1 cellular context compared by ENCODE assay signal in the genomic region with DNA sequence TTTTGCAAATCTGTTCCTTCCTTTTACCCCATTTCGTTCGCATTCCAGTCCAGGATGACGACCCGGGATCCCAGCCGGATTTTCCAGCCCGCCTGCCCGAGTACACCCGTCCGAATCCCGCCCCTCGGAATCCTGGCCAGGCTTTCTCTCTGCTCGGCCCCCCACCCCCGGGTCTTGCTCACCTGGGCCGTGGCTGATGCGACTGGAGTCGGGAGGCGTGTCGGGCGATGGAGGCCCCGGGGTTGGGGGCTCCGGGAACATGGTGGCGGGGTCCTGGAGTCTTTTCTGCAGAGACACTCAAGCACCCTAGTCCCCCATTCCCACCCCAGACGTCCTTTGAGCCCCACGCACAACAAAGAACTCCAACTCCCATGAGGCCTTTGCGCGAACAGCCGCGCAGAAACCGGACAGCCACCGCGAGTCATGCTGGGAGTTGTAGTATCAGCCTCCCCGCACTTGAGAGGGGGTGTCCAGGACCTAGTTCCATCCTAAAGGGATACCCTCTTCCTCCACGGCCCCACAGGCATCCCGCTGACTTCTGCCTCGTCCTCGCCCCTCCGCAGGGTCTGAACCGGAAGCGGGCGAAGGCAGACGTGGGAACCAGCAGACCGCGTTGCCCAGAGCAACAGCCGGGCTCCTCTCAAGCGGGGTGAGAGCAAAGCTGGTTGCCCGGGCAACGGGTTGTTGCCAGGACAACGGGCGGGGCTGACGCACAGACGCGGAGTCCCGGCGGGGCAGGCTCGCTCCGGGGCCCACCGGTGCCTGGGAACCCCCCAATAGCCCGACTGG.
TF ChIP-seq lines count a peak whose summit lies in the region.

No MANE protein-coding gene starts in this region.

TF ChIP-seq in HepG2, 621 proteins besides CTCF, POLR2A, EP300 and RAD21 (continues in another document):
- peak; percentile 94 for TF ChIP-seq U2AF2 (IDR thresholded peaks at IDR 0.05; ENCODE audit: low read depth, low read length)
- 0 out of 2 replicates have a peak, but pooled peaks have one; percentile 5 for TF ChIP-seq TARDBP (CRISPR knock-in tag; IDR thresholded peaks at IDR 0.05)
- peak; percentile 100 for TF ChIP-seq RBM22 (optimal IDR thresholded peaks at IDR 0.05; ENCODE audit: low read length)
- peak; percentile 35; the same call in 1 of the 2 replicates for TF ChIP-seq NRL (CRISPR knock-in tag; IDR thresholded peaks at IDR 0.05; ENCODE audit: borderline replicate concordance)
- TF ChIP-seq ZNF629 (CRISPR knock-in tag; conservative IDR thresholded peaks at IDR 0.05), result no peak
- TF ChIP-seq ADNP (CRISPR knock-in tag; IDR thresholded peaks at IDR 0.05), result no peak
- no peak for TF ChIP-seq MEIS2 (CRISPR knock-in tag; IDR thresholded peaks at IDR 0.05)
- peak; percentile 99 for TF ChIP-seq RFX1 (IDR thresholded peaks at IDR 0.05)
- TF ChIP-seq TGIF2 (CRISPR knock-in tag; IDR thresholded peaks at IDR 0.05), result 0 out of 2 replicates have a peak, but pooled peaks have one; percentile 27
- TF ChIP-seq YY1 (IDR thresholded peaks at IDR 0.05; ENCODE audit: insufficient read depth, insufficient replicate concordance, low read depth, low read length), result peak; percentile 44
- TF ChIP-seq RFX3 (CRISPR knock-in tag; IDR thresholded peaks at IDR 0.05), result peak; percentile 95
- 0 out of 2 replicates have a peak, but pooled peaks have one; percentile 52 for TF ChIP-seq REL (CRISPR knock-in tag; conservative IDR thresholded peaks at IDR 0.05)
- TF ChIP-seq ZNF839 (CRISPR knock-in tag; IDR thresholded peaks at IDR 0.05; ENCODE audit: borderline replicate concordance), result no peak
- peak; percentile 17; the same call in 1 of the 2 replicates for TF ChIP-seq ZNF547 (CRISPR knock-in tag; IDR thresholded peaks at IDR 0.05)
- TF ChIP-seq, protein P1, sequence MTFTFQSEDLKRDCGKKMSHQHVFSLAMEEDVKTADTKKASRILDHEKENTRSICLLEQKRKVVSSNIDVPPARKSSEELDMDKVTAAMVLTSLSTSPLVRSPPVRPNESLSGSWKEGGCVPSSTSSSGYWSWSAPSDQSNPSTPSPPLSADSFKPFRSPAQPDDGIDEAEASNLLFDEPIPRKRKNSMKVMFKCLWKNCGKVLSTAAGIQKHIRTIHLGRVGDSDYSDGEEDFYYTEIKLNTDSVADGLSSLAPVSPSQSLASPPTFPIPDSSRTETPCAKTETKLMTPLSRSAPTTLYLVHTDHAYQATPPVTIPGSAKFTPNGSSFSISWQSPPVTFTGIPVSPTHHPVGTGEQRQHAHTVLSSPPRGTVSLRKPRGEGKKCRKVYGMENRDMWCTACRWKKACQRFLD (CRISPR knock-in tag; IDR thresholded peaks at IDR 0.05; ENCODE audit: borderline replicate concordance), result no peak
- TF ChIP-seq MYNN (CRISPR knock-in tag; IDR thresholded peaks at IDR 0.05; ENCODE audit: low read depth), result peak; percentile 87; the same call in 1 of the 2 replicates
- TF ChIP-seq ZNF724P (CRISPR knock-in tag; IDR thresholded peaks at IDR 0.05; ENCODE audit: borderline replicate concordance), result 0 out of 2 replicates have a peak, but pooled peaks have one; percentile 19
- TF ChIP-seq, protein P2, sequence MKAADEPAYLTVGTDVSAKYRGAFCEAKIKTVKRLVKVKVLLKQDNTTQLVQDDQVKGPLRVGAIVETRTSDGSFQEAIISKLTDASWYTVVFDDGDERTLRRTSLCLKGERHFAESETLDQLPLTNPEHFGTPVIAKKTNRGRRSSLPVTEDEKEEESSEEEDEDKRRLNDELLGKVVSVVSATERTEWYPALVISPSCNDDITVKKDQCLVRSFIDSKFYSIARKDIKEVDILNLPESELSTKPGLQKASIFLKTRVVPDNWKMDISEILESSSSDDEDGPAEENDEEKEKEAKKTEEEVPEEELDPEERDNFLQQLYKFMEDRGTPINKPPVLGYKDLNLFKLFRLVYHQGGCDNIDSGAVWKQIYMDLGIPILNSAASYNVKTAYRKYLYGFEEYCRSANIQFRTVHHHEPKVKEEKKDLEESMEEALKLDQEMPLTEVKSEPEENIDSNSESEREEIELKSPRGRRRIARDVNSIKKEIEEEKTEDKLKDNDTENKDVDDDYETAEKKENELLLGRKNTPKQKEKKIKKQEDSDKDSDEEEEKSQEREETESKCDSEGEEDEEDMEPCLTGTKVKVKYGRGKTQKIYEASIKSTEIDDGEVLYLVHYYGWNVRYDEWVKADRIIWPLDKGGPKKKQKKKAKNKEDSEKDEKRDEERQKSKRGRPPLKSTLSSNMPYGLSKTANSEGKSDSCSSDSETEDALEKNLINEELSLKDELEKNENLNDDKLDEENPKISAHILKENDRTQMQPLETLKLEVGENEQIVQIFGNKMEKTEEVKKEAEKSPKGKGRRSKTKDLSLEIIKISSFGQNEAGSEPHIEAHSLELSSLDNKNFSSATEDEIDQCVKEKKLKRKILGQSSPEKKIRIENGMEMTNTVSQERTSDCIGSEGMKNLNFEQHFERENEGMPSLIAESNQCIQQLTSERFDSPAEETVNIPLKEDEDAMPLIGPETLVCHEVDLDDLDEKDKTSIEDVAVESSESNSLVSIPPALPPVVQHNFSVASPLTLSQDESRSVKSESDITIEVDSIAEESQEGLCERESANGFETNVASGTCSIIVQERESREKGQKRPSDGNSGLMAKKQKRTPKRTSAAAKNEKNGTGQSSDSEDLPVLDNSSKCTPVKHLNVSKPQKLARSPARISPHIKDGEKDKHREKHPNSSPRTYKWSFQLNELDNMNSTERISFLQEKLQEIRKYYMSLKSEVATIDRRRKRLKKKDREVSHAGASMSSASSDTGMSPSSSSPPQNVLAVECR (CRISPR knock-in tag; IDR thresholded peaks at IDR 0.05; ENCODE audit: borderline replicate concordance), result peak; percentile 45; the same call in 1 of the 2 replicates
- TF ChIP-seq ZNF891 (CRISPR knock-in tag; IDR thresholded peaks at IDR 0.05), result peak; percentile 94
- peak; percentile 43 for TF ChIP-seq ZNF687 (CRISPR knock-in tag; IDR thresholded peaks at IDR 0.05)
- TF ChIP-seq, protein P3, sequence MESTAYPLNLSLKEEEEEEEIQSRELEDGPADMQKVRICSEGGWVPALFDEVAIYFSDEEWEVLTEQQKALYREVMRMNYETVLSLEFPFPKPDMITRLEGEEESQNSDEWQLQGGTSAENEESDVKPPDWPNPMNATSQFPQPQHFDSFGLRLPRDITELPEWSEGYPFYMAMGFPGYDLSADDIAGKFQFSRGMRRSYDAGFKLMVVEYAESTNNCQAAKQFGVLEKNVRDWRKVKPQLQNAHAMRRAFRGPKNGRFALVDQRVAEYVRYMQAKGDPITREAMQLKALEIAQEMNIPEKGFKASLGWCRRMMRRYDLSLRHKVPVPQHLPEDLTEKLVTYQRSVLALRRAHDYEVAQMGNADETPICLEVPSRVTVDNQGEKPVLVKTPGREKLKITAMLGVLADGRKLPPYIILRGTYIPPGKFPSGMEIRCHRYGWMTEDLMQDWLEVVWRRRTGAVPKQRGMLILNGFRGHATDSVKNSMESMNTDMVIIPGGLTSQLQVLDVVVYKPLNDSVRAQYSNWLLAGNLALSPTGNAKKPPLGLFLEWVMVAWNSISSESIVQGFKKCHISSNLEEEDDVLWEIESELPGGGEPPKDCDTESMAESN (CRISPR knock-in tag; conservative IDR thresholded peaks at IDR 0.05), result 0 out of 2 replicates have a peak, but pooled peaks have one; percentile 20
- 0 out of 2 replicates have a peak, but pooled peaks have one; percentile 14 for TF ChIP-seq THAP9 (CRISPR knock-in tag; IDR thresholded peaks at IDR 0.05; ENCODE audit: borderline replicate concordance)
- TF ChIP-seq ZFY (CRISPR knock-in tag; IDR thresholded peaks at IDR 0.05), result 0 out of 2 replicates have a peak, but pooled peaks have one; percentile 33
- TF ChIP-seq ZNF780A (CRISPR knock-in tag; IDR thresholded peaks at IDR 0.05), result no peak
- TF ChIP-seq MXD1 (CRISPR knock-in tag; IDR thresholded peaks at IDR 0.05), result 0 out of 2 replicates have a peak, but pooled peaks have one; percentile 16
- peak; percentile 43 for TF ChIP-seq RBM39 (IDR thresholded peaks at IDR 0.05; ENCODE audit: low read depth, low read length, poor library complexity, severe bottlenecking)
- peak; percentile 33; the same call in 1 of the 2 replicates for TF ChIP-seq ZNF280B (CRISPR knock-in tag; IDR thresholded peaks at IDR 0.05; ENCODE audit: borderline replicate concordance)
- TF ChIP-seq SRSF1 (optimal IDR thresholded peaks at IDR 0.05; ENCODE audit: low read depth, low read length), result peak; percentile 20
- peak; percentile 43; the same call in 1 of the 2 replicates for TF ChIP-seq ETV5 (CRISPR knock-in tag; IDR thresholded peaks at IDR 0.05; ENCODE audit: borderline replicate concordance)
- TF ChIP-seq ZNF510 (CRISPR knock-in tag; IDR thresholded peaks at IDR 0.05; ENCODE audit: low read depth), result no peak
- no peak for TF ChIP-seq ZNF251 (CRISPR knock-in tag; IDR thresholded peaks at IDR 0.05)
- TF ChIP-seq HNF4A (CRISPR knock-in tag; IDR thresholded peaks at IDR 0.05), result no peak
- TF ChIP-seq, protein P4, sequence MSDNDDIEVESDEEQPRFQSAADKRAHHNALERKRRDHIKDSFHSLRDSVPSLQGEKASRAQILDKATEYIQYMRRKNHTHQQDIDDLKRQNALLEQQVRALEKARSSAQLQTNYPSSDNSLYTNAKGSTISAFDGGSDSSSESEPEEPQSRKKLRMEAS (IDR thresholded peaks at IDR 0.05), result peak; percentile 37; the same call in 1 of the 2 replicates
- peak; percentile 20; the same call in 1 of the 2 replicates for TF ChIP-seq PITX1 (CRISPR knock-in tag; IDR thresholded peaks at IDR 0.05)
- no peak for TF ChIP-seq ZBTB21 (CRISPR knock-in tag; IDR thresholded peaks at IDR 0.05)
- peak; percentile 91 for TF ChIP-seq SUZ12 (IDR thresholded peaks at IDR 0.05; ENCODE audit: low read depth, low read length)
